9 cellular contexts compared by ENCODE assay signal in the genomic region with DNA sequence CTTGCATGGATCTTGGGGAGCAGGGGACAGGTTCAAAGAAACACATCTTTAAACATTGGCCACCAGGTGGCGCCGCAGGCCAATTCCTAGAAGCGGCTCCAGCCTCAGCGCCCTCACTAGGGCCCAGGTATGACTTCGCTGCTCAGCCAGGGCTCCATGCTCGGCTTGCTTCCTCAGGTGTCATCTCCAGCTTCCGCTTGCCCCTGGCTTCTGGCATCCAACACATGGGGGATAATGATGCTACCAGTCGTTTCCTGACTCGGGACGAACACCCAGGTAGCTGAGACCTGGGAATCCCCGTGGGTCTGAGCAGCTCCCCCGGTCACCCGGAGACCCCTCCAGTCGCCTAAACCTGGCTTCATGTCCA. TPM values are rescaled to one million over a fixed set of nuclear protein-coding genes. Genes with fewer than 3 reads are reported as not detected.
DNase-seq lines count a peak whose midpoint lies in the region; FAIRE-seq and TF ChIP-seq lines count a peak whose summit lies in the region.
"Had no signal": no experiment of that assay in that cellular context is flagged by ENCODE, and none has a peak within 500 bp of the region (broad histone marks: within the 10 kb centered on the region; RNA-seq: fewer than 3 reads in every experiment).

No MANE protein-coding gene starts in this region.

- peaks cover 38% of the 10 kb centered on the region for H3K4me1 Mint-ChIP-seq in neural crest cell

- H3K4me2 ChIP-seq in fibroblast of lung (ENCODE audit: extremely low read depth, insufficient read depth, low read length) = no peak overlapping the region

- no peaks in the 10 kb centered on the region for H3K27me3 ChIP-seq in fibroblast of lung (ENCODE audit: control insufficient read depth, insufficient read depth, low read length)

- no peak for FAIRE-seq in RCC 7860 (lab: Jason Lieb, UNC)

- DNase-seq in KG1 (lab: John Stamatoyannopoulos, UW) (peak; percentile 80), RCC 7860 (ENCODE audit: low spot score) (peak; percentile 70), fibroblast of lung (ENCODE audit: low read depth in 2 of 2) (peak; percentile 61 to 78), neural crest cell (ENCODE audit: low read depth, low spot score) (peak; percentile 81), stromal cell of bone marrow (ENCODE audit: low read depth) (peak; percentile 50), foreskin melanocyte (no peak)
- DNase-seq in activated T-cell treated with anti-CD3 and anti-CD28 coated beads, Interleukin-2, amount 50 U/mL, for 48 hours = peak; percentile 93 to 94

- no peaks in the 10 kb centered on the region for H3K9me3 Mint-ChIP-seq in neural crest cell

- H3K79me2 ChIP-seq in fibroblast of lung (ENCODE audit: control insufficient read depth, insufficient read depth, low read length) = no peaks in the 10 kb centered on the region

- H3K27ac Mint-ChIP-seq in neural crest cell (ENCODE audit: unreplicated experiment) = peak overlapping the region; percentile 75

- H2AFZ ChIP-seq in fibroblast of lung (ENCODE audit: low read length) = no peak overlapping the region

- no peaks in the 10 kb centered on the region for H3K9me3 ChIP-seq in fibroblast of lung (ENCODE audit: control insufficient read depth, insufficient read depth, low read depth, low read length)

- H3K4me1 ChIP-seq in fibroblast of lung (ENCODE audit: control insufficient read depth, extremely low read depth, insufficient read depth, low read length) = peaks cover 3% of the 10 kb centered on the region

- H3K9ac ChIP-seq in fibroblast of lung (ENCODE audit: insufficient read depth, low read length) = no peak overlapping the region

- peak overlapping the region; percentile 82 for H3K4me3 Mint-ChIP-seq in neural crest cell

- H4K20me1 ChIP-seq in fibroblast of lung (ENCODE audit: control insufficient read depth, extremely low read depth, insufficient read depth, low read length) = no peaks in the 10 kb centered on the region

- no peak overlapping the region for H3K4me3 ChIP-seq in GM12875 (ENCODE audit: low read depth, low read length)
- no peak overlapping the region for H3K4me3 ChIP-seq in fibroblast of lung (replicated peaks in 1 of 4; ENCODE audit: control extremely low read depth in 1 of 4, insufficient read depth in 1 of 4, low read depth in 3 of 4, low read length in 4 of 4)

- H3K27me3 Mint-ChIP-seq in neural crest cell (ENCODE audit: low read depth) = no peaks in the 10 kb centered on the region

- no peak overlapping the region for H3K27ac ChIP-seq in fibroblast of lung (ENCODE audit: insufficient read depth, low read length)

- peaks cover 9% of the 10 kb centered on the region for H3K36me3 Mint-ChIP-seq in neural crest cell (ENCODE audit: low read depth)

- no peaks in the 10 kb centered on the region for H3K36me3 ChIP-seq in fibroblast of lung (ENCODE audit: control insufficient read depth, insufficient read depth, low read length)

- TF ChIP-seq CTCF in GM12875 (IDR thresholded peaks at IDR 0.05; ENCODE audit: borderline replicate concordance, insufficient read depth, low read depth, low read length) = peak; percentile 76
- TF ChIP-seq CTCF in fibroblast of lung (conservative IDR thresholded peaks at IDR 0.05 in 1 of 2, IDR thresholded peaks at IDR 0.05 in 1 of 2; ENCODE audit: low read depth in 1 of 2, low read length in 2 of 2) = peak; percentile 63 to 69
- TF ChIP-seq CTCF in neural crest cell (conservative IDR thresholded peaks at IDR 0.05) = peak; percentile 95

RNA-seq across cellular contexts. Expression of a gene that starts 8.5 kb away (rescaled TPM):
- 1.5 and 1.7 TPM in 2 replicates for total RNA-seq in fibroblast of lung
- polyA plus RNA-seq in fibroblast of lung = 0.96 and 2.1 TPM in 2 replicates
- polyA plus RNA-seq in fibroblast of lung (2012) = 0.94 and 2.9 TPM in 2 replicates
- polyA minus RNA-seq in fibroblast of lung (ENCODE audit: low replicate concordance) = 2.4 and 3.9 TPM in 2 replicates
- 114 and 120 TPM in 2 replicates for total RNA-seq in neural crest cell
- total RNA-seq: mononuclear cell had no signal

RNA-seq across cellular contexts. Expression of a gene that starts 23.7 kb away (rescaled TPM):
- total RNA-seq in fibroblast of lung (780 and 1,150 TPM in 2 replicates), neural crest cell (51.0 and 51.7 TPM in 2 replicates)
- 613 and 813 TPM in 2 replicates for polyA plus RNA-seq in fibroblast of lung
- 891 and 1,369 TPM in 2 replicates for polyA plus RNA-seq in fibroblast of lung (2012)
- 720 and 826 TPM in 2 replicates for polyA minus RNA-seq in fibroblast of lung (ENCODE audit: low replicate concordance)

RNA-seq across cellular contexts. Expression of a gene that starts 29.8 kb away (rescaled TPM):
- not detected in 2 replicates for total RNA-seq in fibroblast of lung
- not detected in 2 replicates for polyA plus RNA-seq in fibroblast of lung
- not detected in 2 replicates for polyA plus RNA-seq in fibroblast of lung (2012)
- polyA minus RNA-seq in fibroblast of lung (ENCODE audit: low replicate concordance) = 1.2 TPM in 1 of 2 replicates, not detected in the other
- not detected in 2 replicates for total RNA-seq in neural crest cell

RNA-seq across cellular contexts. Expression of a gene that starts 36.2 kb away (rescaled TPM):
- total RNA-seq in fibroblast of lung (75.0 and 84.7 TPM in 2 replicates), neural crest cell (49.4 and 55.6 TPM in 2 replicates)
- polyA plus RNA-seq in fibroblast of lung = 56.3 and 59.0 TPM in 2 replicates
- 91.5 and 97.8 TPM in 2 replicates for polyA plus RNA-seq in fibroblast of lung (2012)
- 40.3 and 60.4 TPM in 2 replicates for polyA minus RNA-seq in fibroblast of lung (ENCODE audit: low replicate concordance)

RNA-seq across cellular contexts. Expression of a gene that starts 37.2 kb away (rescaled TPM):
- total RNA-seq in fibroblast of lung = 8.7 and 11.1 TPM in 2 replicates
- 12.5 and 26.0 TPM in 2 replicates for polyA plus RNA-seq in fibroblast of lung
- 12.7 and 23.8 TPM in 2 replicates for polyA plus RNA-seq in fibroblast of lung (2012)
- 26.8 and 49.7 TPM in 2 replicates for polyA minus RNA-seq in fibroblast of lung (ENCODE audit: low replicate concordance)
- 70.4 and 78.0 TPM in 2 replicates for total RNA-seq in neural crest cell

Comparison
In these comparisons a context has a peak if more than half of its experiments do, and no peak if none do; other contexts are left out.
1. RNA of a gene that starts 8.5 kb away (total RNA-seq): 114 to 120 TPM in neural crest cell; 1.5 to 1.7 TPM in fibroblast of lung; every median in the first group is over 10 times any median in the second.
2. RNA of a gene that starts 23.7 kb away (total RNA-seq): 780 to 1,150 TPM in fibroblast of lung; 51.0 to 51.7 TPM in neural crest cell; every median in the first group is over 10 times any median in the second.
3. Peak in every context shown above with its lines, with median percentiles within 50 percentile points of each other: CTCF ChIP-seq.